Comparison of ENCODE assay signal across 8 cellular contexts in the genomic region with DNA sequence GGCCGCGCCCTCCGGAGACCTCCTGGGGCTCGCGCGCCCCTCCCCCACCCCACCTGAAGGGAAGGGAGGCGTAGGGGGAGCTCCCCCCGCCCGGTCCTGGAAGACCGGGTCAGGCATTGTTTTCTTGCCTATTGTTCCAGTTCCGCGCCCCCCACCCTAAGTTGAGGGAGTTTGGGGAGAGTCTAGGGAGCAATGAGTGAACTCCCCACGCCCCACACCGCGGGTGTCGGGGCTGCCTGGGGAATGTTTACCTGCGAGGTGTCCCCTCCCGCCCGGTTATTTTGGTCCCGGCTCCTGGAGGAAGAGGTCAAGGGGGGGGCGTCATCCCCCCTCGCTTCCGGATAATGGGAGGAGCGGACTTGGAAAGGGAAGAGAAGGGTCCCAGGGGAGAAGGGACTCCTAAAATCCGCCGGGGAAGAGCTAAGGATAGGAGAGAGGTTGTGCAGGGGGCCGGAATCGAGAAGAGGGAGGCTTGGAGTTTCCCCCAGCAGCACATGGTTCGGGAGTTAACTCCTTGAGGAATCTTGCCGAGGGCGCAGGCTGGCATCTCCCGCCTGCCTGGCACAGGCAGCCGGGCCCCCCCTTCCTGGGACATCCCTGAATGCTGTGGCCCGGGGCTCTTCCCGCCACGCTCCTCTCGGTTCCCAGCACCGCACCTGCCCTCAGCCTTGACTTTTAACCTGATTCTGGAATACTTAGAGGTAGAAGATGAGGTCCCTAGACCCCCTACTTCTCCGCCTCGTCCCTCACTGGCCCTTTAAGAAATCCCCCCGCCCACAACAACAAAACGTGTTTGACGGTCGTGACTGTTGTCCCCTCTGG. TPM values are rescaled to one million over a fixed set of nuclear protein-coding genes. Genes with fewer than 3 reads are reported as not detected.
DNase-seq lines count a peak whose midpoint lies in the region; ATAC-seq and TF ChIP-seq lines count a peak whose summit lies in the region.

No MANE protein-coding gene starts in this region.

- H3K4me3 ChIP-seq in AG10803 (ENCODE audit: low read length) = peak overlapping the region; percentile 74

- ATAC-seq in GM21576 (IDR thresholded peaks at IDR 0.05; ENCODE audit: unreplicated experiment) (no peak), HG03108 (IDR thresholded peaks at IDR 0.05; ENCODE audit: unreplicated experiment) (no peak)

- DNase-seq in AG10803 (ENCODE audit: low read depth) (peak; percentile 25), HT1080 (ENCODE audit: low read depth) (peak; percentile 40), SW480 (ENCODE audit: low spot score) (peak; percentile 56), cerebellar cortex (ENCODE audit: low spot score) (peak; percentile 59), kidney tubule cell (ENCODE audit: low spot score) (peak; percentile 52)
- peak; percentile 34 to 48 (median 44) for DNase-seq in stimulated activated CD4-positive, alpha-beta T cell treated with anti-CD3 and anti-CD28 coated beads, TNF-alpha, amount 100 ng/mL, for 4 hours (ENCODE audit: low read depth in 3 of 3)

- TF ChIP-seq CTCF in AG10803 (conservative IDR thresholded peaks at IDR 0.05; ENCODE audit: low read length) = no peak

RNA-seq across cellular contexts. Expression of a gene that starts 0.9 kb away (rescaled TPM):
- 31.7 and 38.5 TPM in 2 replicates for total RNA-seq in HT1080 (2014; rRNA removed; shearing (Covaris generic))
- polyA plus RNA-seq in HT1080 (2015; cell fraction: cytosol; rRNA removed) = 21.9 and 23.3 TPM in 2 replicates
- 78.2 and 86.9 TPM in 2 replicates for polyA plus RNA-seq in HT1080 (2015; cell fraction: nucleus; rRNA removed)

RNA-seq across cellular contexts. Expression of a gene that starts 24.1 kb away (rescaled TPM):
- 14.3 and 15.2 TPM in 2 replicates for total RNA-seq in HT1080 (2014; rRNA removed; shearing (Covaris generic))
- 10.3 and 20.0 TPM in 2 replicates for polyA plus RNA-seq in HT1080 (2015; cell fraction: cytosol; rRNA removed)
- polyA plus RNA-seq in HT1080 (2015; cell fraction: nucleus; rRNA removed) = 4.5 and 5.9 TPM in 2 replicates

RNA-seq across cellular contexts. Expression of a gene that starts 31.3 kb away (rescaled TPM):
- 3.3 and 3.9 TPM in 2 replicates for total RNA-seq in HT1080 (2014; rRNA removed; shearing (Covaris generic))
- 6.0 and 7.2 TPM in 2 replicates for polyA plus RNA-seq in HT1080 (2015; cell fraction: cytosol; rRNA removed)
- polyA plus RNA-seq in HT1080 (2015; cell fraction: nucleus; rRNA removed) = 2.2 and 2.9 TPM in 2 replicates

RNA-seq across cellular contexts. Expression of a gene that starts 42.1 kb away (rescaled TPM):
- total RNA-seq in HT1080 (2014; rRNA removed; shearing (Covaris generic)) = 10.1 and 14.3 TPM in 2 replicates
- 30.9 and 36.3 TPM in 2 replicates for polyA plus RNA-seq in HT1080 (2015; cell fraction: cytosol; rRNA removed)
- 23.0 and 24.4 TPM in 2 replicates for polyA plus RNA-seq in HT1080 (2015; cell fraction: nucleus; rRNA removed)

RNA-seq across cellular contexts. Expression of a gene that starts 46.5 kb away (rescaled TPM):
- total RNA-seq in HT1080 (2014; rRNA removed; shearing (Covaris generic)) = 388 and 548 TPM in 2 replicates
- polyA plus RNA-seq in HT1080 (2015; cell fraction: cytosol; rRNA removed) = 271 and 305 TPM in 2 replicates
- polyA plus RNA-seq in HT1080 (2015; cell fraction: nucleus; rRNA removed) = 230 and 238 TPM in 2 replicates
